Comparison of ENCODE assay signal across 8 cellular contexts in genomic region chr12:63917864-63918742, GRCh38.
DNase-seq lines count a peak whose midpoint lies in the region; ATAC-seq and TF ChIP-seq lines count a peak whose summit lies in the region.

No MANE protein-coding gene starts in this region.

- no peak overlapping the region for H2AFZ ChIP-seq in ACC112 (ENCODE audit: low read length, unreplicated experiment)

- peaks cover 70% of the 10 kb centered on the region for H3K79me2 ChIP-seq in ACC112 (ENCODE audit: control insufficient read depth, insufficient read depth, low read length, unreplicated experiment)

- peak overlapping the region; percentile 99 for H3K27ac ChIP-seq in ACC112 (ENCODE audit: low read depth, low read length)

- H3K27me3 ChIP-seq in ACC112 (ENCODE audit: insufficient read depth, low read length), result no peaks in the 10 kb centered on the region

- DNase-seq in HPDE6-E6E7 (ENCODE audit: extremely low spot score) (peak; percentile 40), astrocyte of the spinal cord (ENCODE audit: low read depth, low spot score) (peak; percentile 92), lung microvascular endothelial cell (ENCODE audit: low read depth in 2 of 2) (peak; percentile 57 to 88), NCI-H2196 treated with DMSO at 0.1 percent for 48 hours (lab: John Stamatoyannopoulos, UW; ENCODE audit: unreplicated experiment) (no peak), hypothalamus (lab: John Stamatoyannopoulos, UW) (no peak), midbrain (lab: John Stamatoyannopoulos, UW) (no peak)

- no peak for TF ChIP-seq CTCF in astrocyte of the spinal cord (IDR thresholded peaks at IDR 0.05; ENCODE audit: low read depth, low read length)

- H3K36me3 ChIP-seq in ACC112 (ENCODE audit: insufficient read depth, low read length), result peaks cover 4% of the 10 kb centered on the region; the same call in 1 of the 2 replicates

- ATAC-seq in GM19035 (IDR thresholded peaks at IDR 0.05; ENCODE audit: unreplicated experiment), result peak; percentile 47

- H3K4me1 ChIP-seq in ACC112 (ENCODE audit: control insufficient read depth, insufficient read depth, low read length, unreplicated experiment), result peaks cover 68% of the 10 kb centered on the region

- peak overlapping the region; percentile 61 for H3K4me3 ChIP-seq in ACC112 (ENCODE audit: low read depth, low read length)
- H3K4me3 ChIP-seq in astrocyte of the spinal cord (ENCODE audit: low read depth, low read length), result no peak overlapping the region

- in situ Hi-C loops in astrocyte of the spinal cord (cut with HindIII; ENCODE audit: low sequenced_read_pairs), result no loop called here

Comparison
In these comparisons a context has a peak if more than half of its experiments do, and no peak if none do; other contexts are left out.
1. DNase-seq: peak in HPDE6-E6E7 (single experiment), astrocyte of the spinal cord (single experiment) and lung microvascular endothelial cell (2 of 2); none in NCI-H2196 treated with DMSO at 0.1 percent for 48 hours (single experiment), hypothalamus (0 of 51) and midbrain (single experiment).